ENCODE assay signal across 12 cellular contexts in the genomic region with DNA sequence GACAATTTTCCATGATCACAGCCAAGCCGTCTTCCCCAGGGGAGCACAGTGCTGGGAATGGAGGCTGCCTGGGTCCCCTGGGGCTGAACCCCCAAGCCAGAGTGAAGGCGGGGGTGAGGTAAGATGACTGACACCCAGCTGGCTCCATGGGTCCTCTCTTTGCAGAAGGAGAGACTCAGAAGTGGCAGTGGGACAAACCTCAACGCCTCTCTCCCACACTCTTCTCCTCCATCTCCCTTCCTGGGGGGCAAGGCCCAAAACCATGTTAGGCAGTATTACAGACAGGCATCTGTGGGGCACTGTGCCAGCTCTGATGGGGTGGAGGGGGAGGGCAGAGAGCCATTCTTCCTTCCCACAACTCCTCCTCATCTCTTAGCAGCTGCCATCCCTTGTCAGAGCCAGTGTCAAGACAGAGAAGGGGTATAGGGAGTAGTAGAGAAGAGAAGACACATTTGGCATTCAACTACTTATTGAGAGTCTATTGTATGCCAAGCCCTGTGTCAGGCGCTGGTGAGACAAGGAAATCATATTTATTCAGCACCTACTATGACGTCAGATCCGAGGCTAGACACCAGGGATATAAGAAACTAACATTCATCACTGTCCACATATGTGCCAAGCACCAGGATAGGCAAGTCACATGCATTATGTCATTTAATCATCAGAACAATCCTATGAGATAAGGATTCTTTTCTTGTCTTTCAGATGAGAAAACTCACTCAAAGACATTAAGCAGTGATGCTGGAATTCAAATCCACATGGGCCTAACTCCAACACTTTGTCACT. TPM values are rescaled to one million over a fixed set of nuclear protein-coding genes. Genes with fewer than 3 reads are reported as not detected.
DNase-seq lines count a peak whose midpoint lies in the region; ATAC-seq and TF ChIP-seq lines count a peak whose summit lies in the region.
"Had no signal": no experiment of that assay in that cellular context is flagged by ENCODE, and none has a peak within 500 bp of the region (broad histone marks: within the 10 kb centered on the region; RNA-seq: fewer than 3 reads in every experiment).

No MANE protein-coding gene starts in this region.

- ATAC-seq in HG02938 (IDR thresholded peaks at IDR 0.05; ENCODE audit: unreplicated experiment): no peak
- ATAC-seq: activated CD8-positive, alpha-beta memory T cell treated with anti-CD3 and anti-CD28 coated beads, Interleukin-2, amount 10 ng/mL, durations not matched to agents 7 days and 5 days had no signal

- TF ChIP-seq CTCF in vagina (IDR thresholded peaks at IDR 0.05): no peak

- TF ChIP-seq POLR2A in vagina (IDR thresholded peaks at IDR 0.05): no peak

- peaks cover 4 to 13% of the 10 kb centered on the region in 2 donors for H3K4me1 ChIP-seq in muscle layer of duodenum (ENCODE audit: control insufficient read depth in 1 of 2, insufficient read depth in 2 of 2, low read length in 2 of 2)
- H3K4me1 ChIP-seq in vagina: peaks cover 22% of the 10 kb centered on the region

- no peaks in the 10 kb centered on the region for H3K27me3 ChIP-seq in muscle layer of duodenum (ENCODE audit: low read depth, low read length)
- no peaks in the 10 kb centered on the region for H3K27me3 ChIP-seq in vagina

- DNase-seq in DMS 273 (lab: John Stamatoyannopoulos, UW; ENCODE audit: unreplicated experiment) (peak; percentile 56), DMS 273 treated with DMSO at 0.1 percent for 48 hours (lab: John Stamatoyannopoulos, UW) (no peak), vagina (ENCODE audit: extremely low spot score in 2 of 2) (no peak)
- DNase-seq in stimulated activated CD4-positive, alpha-beta T cell treated with anti-CD3 and anti-CD28 coated beads, Interleukin-1b, Interleukin-23, amount 100 ng/mL, for 48 hours: no peak
- DNase-seq: activated CD8-positive, alpha-beta memory T cell treated with anti-CD3 and anti-CD28 coated beads, Interleukin-2, amount 10 ng/mL, durations not matched to agents 7 days and 5 days; COR-L47; effector CD4-positive, alpha-beta T cell; RPMI8226; stimulated activated CD4-positive, alpha-beta T cell treated with anti-CD3 and anti-CD28 coated beads, Interleukin-4, amount 100 ng/mL, for 1 hour had no signal

- intact Hi-C loops in vagina (cut with DNase I): no loop called here

- H3K27ac ChIP-seq in muscle layer of duodenum (ENCODE audit: low read length) (peak overlapping the region; percentile 91), vagina (peak overlapping the region; percentile 39)
- H3K27ac ChIP-seq: 22Rv1 had no signal

- H3K4me3 ChIP-seq in muscle layer of duodenum (ENCODE audit: low read depth in 1 of 2, low read length in 2 of 2) (peak overlapping the region; percentile 59 to 80), vagina (peak overlapping the region in 1 of 2 donors; percentile 53)

- H3K9me3 ChIP-seq in muscle layer of duodenum (ENCODE audit: control insufficient read depth in 1 of 2, low read length in 2 of 2): no peaks in the 10 kb centered on the region
- no peaks in the 10 kb centered on the region for H3K9me3 ChIP-seq in vagina

- H3K36me3 ChIP-seq in muscle layer of duodenum (ENCODE audit: control insufficient read depth in 1 of 2, insufficient read depth in 2 of 2, low read length in 2 of 2) (peaks cover 0 to 11% of the 10 kb centered on the region in 2 donors), vagina (no peaks in the 10 kb centered on the region)

RNA-seq across cellular contexts. Expression of a gene that starts 3.5 kb away (rescaled TPM):
- total RNA-seq in vagina: 23.6 TPM

RNA-seq across cellular contexts. Expression of a gene that starts 11.7 kb away (rescaled TPM):
- 173 TPM for total RNA-seq in vagina

RNA-seq across cellular contexts. Expression of a gene that starts 16.0 kb away (rescaled TPM):
- total RNA-seq in vagina: 10.6 TPM

RNA-seq across cellular contexts. Expression of a gene that starts 24.6 kb away (rescaled TPM):
- 568 TPM for total RNA-seq in vagina

RNA-seq across cellular contexts. Expression of a gene that starts 38.8 kb away (rescaled TPM):
- 7.6 TPM for total RNA-seq in vagina
